Comparison of ENCODE assay signal across 1 cellular context in the genomic region with DNA sequence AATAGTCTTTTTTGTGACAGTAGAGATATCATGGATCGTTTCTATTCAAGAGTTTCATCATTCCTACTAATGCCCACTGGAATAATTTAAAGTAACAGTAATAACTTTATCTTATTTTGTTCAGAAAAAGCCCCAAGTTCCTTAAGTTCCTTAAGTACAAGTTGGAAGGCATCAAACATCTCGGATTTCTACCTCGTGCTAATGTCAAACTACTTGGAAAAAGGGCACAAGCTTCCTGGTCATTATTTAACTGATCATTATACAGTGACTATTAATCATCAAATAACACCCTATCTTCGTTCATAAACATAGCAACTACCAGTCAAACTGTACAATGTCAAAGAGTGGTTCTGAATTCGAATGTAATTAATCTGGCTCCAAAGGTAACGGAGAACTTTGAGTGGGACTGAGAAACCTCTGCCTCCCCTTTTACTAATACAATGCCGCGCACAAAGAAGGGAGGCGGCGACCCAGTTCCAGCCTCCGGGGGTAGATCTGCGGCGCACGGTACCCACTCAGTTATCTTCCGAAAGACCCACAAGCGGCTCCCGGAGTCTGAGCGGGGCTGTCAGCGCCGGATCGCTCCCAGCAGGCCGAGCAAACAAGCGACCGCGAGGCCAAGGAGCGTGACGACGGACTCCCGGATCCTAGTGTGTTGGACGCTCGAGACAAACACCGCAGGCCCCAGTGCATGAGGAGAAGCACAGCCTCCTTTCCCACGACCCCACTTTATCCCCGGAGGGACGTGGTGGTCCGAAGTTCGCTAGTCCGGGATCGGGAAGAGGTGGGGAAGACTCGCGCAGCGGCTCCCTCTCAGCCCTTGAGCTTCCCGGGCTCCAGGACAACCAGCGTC.
TF ChIP-seq lines count a peak whose summit lies in the region.

No MANE protein-coding gene starts in this region.

TF ChIP-seq in HepG2, 621 proteins besides CTCF, POLR2A, EP300 and RAD21 (continued from another document and continues in another):
- TF ChIP-seq, protein P1, sequence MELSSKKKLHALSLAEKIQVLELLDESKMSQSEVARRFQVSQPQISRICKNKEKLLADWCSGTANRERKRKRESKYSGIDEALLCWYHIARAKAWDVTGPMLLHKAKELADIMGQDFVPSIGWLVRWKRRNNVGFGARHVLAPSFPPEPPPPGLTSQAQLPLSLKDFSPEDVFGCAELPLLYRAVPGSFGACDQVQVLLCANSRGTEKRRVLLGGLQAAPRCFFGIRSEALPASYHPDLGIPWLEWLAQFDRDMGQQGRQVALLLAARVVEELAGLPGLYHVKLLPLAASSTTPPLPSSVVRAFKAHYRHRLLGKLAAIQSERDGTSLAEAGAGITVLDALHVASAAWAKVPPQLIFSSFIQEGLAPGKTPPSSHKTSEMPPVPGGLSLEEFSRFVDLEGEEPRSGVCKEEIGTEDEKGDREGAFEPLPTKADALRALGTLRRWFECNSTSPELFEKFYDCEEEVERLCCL (CRISPR knock-in tag; IDR thresholded peaks at IDR 0.05; ENCODE audit: borderline replicate concordance), result no peak
- TF ChIP-seq ZNF235 (CRISPR knock-in tag; IDR thresholded peaks at IDR 0.05; ENCODE audit: borderline replicate concordance) (no peak), ZFP36 (IDR thresholded peaks at IDR 0.05; ENCODE audit: borderline replicate concordance, low read depth, low read length, partially characterized antibody) (no peak), ZNF432 (CRISPR knock-in tag; IDR thresholded peaks at IDR 0.05; ENCODE audit: borderline replicate concordance) (no peak), SAP130 (CRISPR knock-in tag; IDR thresholded peaks at IDR 0.05; ENCODE audit: low read depth) (peak; percentile 76), TRIM24 (CRISPR knock-in tag; IDR thresholded peaks at IDR 0.05) (no peak), ARNT2 (CRISPR knock-in tag; IDR thresholded peaks at IDR 0.05; ENCODE audit: low read depth) (no peak), GLI4 (CRISPR knock-in tag; IDR thresholded peaks at IDR 0.05; ENCODE audit: borderline replicate concordance) (no peak), SCMH1 (CRISPR knock-in tag; IDR thresholded peaks at IDR 0.05; ENCODE audit: borderline replicate concordance) (no peak), ZNF12 (CRISPR knock-in tag; IDR thresholded peaks at IDR 0.05) (no peak), PCBP2 (optimal IDR thresholded peaks at IDR 0.05; ENCODE audit: low read depth, low read length, poor library complexity, severe bottlenecking) (no peak), TBX2 (CRISPR knock-in tag; IDR thresholded peaks at IDR 0.05; ENCODE audit: borderline replicate concordance) (peak; percentile 33), HMG20A (CRISPR knock-in tag; IDR thresholded peaks at IDR 0.05; ENCODE audit: borderline replicate concordance) (no peak), ZNF350 (CRISPR knock-in tag; IDR thresholded peaks at IDR 0.05; ENCODE audit: borderline replicate concordance, low read depth) (no peak; the same call in 1 of the 2 replicates), ZNF503 (CRISPR knock-in tag; IDR thresholded peaks at IDR 0.05) (no peak), SRSF1 (optimal IDR thresholded peaks at IDR 0.05; ENCODE audit: low read depth, low read length) (no peak), FOXK2 (IDR thresholded peaks at IDR 0.05) (no peak), ZNF777 (CRISPR knock-in tag; IDR thresholded peaks at IDR 0.05) (0 out of 2 replicates have a peak, but pooled peaks have one; percentile 25), ZNF180 (CRISPR knock-in tag; IDR thresholded peaks at IDR 0.05; ENCODE audit: borderline replicate concordance, low read depth) (no peak), NPAS2 (CRISPR knock-in tag; IDR thresholded peaks at IDR 0.05; ENCODE audit: borderline replicate concordance) (no peak), HCFC1 (IDR thresholded peaks at IDR 0.05; ENCODE audit: low read depth, low read length) (no peak), ZNF713 (CRISPR knock-in tag; IDR thresholded peaks at IDR 0.05) (no peak), ZNF569 (CRISPR knock-in tag; IDR thresholded peaks at IDR 0.05; ENCODE audit: borderline replicate concordance) (no peak), NR3C1 (CRISPR knock-in tag; IDR thresholded peaks at IDR 0.05) (no peak), ZNF567 (CRISPR knock-in tag; IDR thresholded peaks at IDR 0.05; ENCODE audit: borderline replicate concordance) (0 out of 2 replicates have a peak, but pooled peaks have one; percentile 48), HES4 (CRISPR knock-in tag; IDR thresholded peaks at IDR 0.05; ENCODE audit: borderline replicate concordance) (peak; percentile 84; the same call in 1 of the 2 replicates), ZNF460 (CRISPR knock-in tag; IDR thresholded peaks at IDR 0.05; ENCODE audit: borderline replicate concordance) (no peak), KLF16 (CRISPR knock-in tag; IDR thresholded peaks at IDR 0.05) (0 out of 4 replicates have a peak, but pooled peaks of 1 of the 2 experiments have one; percentile 13), KLF15 (CRISPR knock-in tag; IDR thresholded peaks at IDR 0.05; ENCODE audit: borderline replicate concordance) (no peak), KDM6A (CRISPR knock-in tag; IDR thresholded peaks at IDR 0.05; ENCODE audit: low read depth) (no peak), ZNF260 (CRISPR knock-in tag; IDR thresholded peaks at IDR 0.05; ENCODE audit: borderline replicate concordance, low read depth) (no peak), ZNF207 (IDR thresholded peaks at IDR 0.05; ENCODE audit: borderline replicate concordance) (no peak), FOXC1 (CRISPR knock-in tag; IDR thresholded peaks at IDR 0.05; ENCODE audit: borderline replicate concordance) (peak; percentile 83; the same call in 1 of the 2 replicates), GATAD1 (CRISPR knock-in tag; IDR thresholded peaks at IDR 0.05) (no peak), GABPB1 (CRISPR knock-in tag; IDR thresholded peaks at IDR 0.05) (no peak), AGO1 (IDR thresholded peaks at IDR 0.05; ENCODE audit: low read depth, low read length, poor library complexity, severe bottlenecking) (peak; percentile 47), PBX3 (CRISPR knock-in tag; IDR thresholded peaks at IDR 0.05; ENCODE audit: borderline replicate concordance) (no peak), MIER2 (CRISPR knock-in tag; IDR thresholded peaks at IDR 0.05) (no peak), MLLT10 (CRISPR knock-in tag; IDR thresholded peaks at IDR 0.05) (no peak), GABPA (IDR thresholded peaks at IDR 0.05; ENCODE audit: low read depth, low read length) (no peak), GABPA (CRISPR knock-in tag; IDR thresholded peaks at IDR 0.05; ENCODE audit: low read depth) (no peak), ZNF607 (CRISPR knock-in tag; IDR thresholded peaks at IDR 0.05; ENCODE audit: borderline replicate concordance) (no peak), SP5 (CRISPR knock-in tag; IDR thresholded peaks at IDR 0.05; ENCODE audit: borderline replicate concordance, low read depth) (no peak), ZSCAN21 (CRISPR knock-in tag; IDR thresholded peaks at IDR 0.05; ENCODE audit: borderline replicate concordance) (no peak), MEIS1 (CRISPR knock-in tag; IDR thresholded peaks at IDR 0.05; ENCODE audit: borderline replicate concordance) (no peak), DNMT3B (CRISPR knock-in tag; conservative IDR thresholded peaks at IDR 0.05) (no peak), SALL2 (CRISPR knock-in tag; IDR thresholded peaks at IDR 0.05) (no peak), TFE3 (CRISPR knock-in tag; IDR thresholded peaks at IDR 0.05) (no peak), CCDC6 (CRISPR knock-in tag; IDR thresholded peaks at IDR 0.05) (0 out of 2 replicates have a peak, but pooled peaks have one; percentile 18), TCF7L2 (IDR thresholded peaks at IDR 0.05; ENCODE audit: low read depth, low read length) (no peak), MAFG (CRISPR knock-in tag; IDR thresholded peaks at IDR 0.05) (no peak), MEIS2 (CRISPR knock-in tag; IDR thresholded peaks at IDR 0.05) (peak; percentile 45; the same call in 1 of the 2 replicates), NAIF1 (CRISPR knock-in tag; IDR thresholded peaks at IDR 0.05; ENCODE audit: borderline replicate concordance) (no peak), NCOA1 (CRISPR knock-in tag; IDR thresholded peaks at IDR 0.05) (0 out of 2 replicates have a peak, but pooled peaks have one; percentile 34), FOXK1 (CRISPR knock-in tag; IDR thresholded peaks at IDR 0.05; ENCODE audit: borderline replicate concordance, low read depth) (no peak), MEF2D (CRISPR knock-in tag; IDR thresholded peaks at IDR 0.05) (0 out of 2 replicates have a peak, but pooled peaks have one; percentile 56)
- TF ChIP-seq, protein P2, sequence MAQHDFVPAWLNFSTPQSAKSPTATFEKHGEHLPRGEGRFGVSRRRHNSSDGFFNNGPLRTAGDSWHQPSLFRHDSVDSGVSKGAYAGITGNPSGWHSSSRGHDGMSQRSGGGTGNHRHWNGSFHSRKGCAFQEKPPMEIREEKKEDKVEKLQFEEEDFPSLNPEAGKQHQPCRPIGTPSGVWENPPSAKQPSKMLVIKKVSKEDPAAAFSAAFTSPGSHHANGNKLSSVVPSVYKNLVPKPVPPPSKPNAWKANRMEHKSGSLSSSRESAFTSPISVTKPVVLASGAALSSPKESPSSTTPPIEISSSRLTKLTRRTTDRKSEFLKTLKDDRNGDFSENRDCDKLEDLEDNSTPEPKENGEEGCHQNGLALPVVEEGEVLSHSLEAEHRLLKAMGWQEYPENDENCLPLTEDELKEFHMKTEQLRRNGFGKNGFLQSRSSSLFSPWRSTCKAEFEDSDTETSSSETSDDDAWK (CRISPR knock-in tag; IDR thresholded peaks at IDR 0.05), result no peak
- TF ChIP-seq, protein P3, sequence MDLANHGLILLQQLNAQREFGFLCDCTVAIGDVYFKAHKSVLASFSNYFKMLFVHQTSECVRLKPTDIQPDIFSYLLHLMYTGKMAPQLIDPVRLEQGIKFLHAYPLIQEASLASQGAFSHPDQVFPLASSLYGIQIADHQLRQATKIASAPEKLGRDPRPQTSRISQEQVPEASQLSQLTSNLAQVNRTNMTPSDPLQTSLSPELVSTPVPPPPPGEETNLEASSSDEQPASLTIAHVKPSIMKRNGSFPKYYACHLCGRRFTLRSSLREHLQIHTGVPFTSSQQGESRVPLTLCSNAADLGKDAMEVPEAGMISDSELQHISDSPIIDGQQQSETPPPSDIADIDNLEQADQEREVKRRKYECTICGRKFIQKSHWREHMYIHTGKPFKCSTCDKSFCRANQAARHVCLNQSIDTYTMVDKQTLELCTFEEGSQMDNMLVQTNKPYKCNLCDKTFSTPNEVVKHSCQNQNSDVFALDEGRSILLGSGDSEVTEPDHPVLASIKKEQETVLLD (CRISPR knock-in tag; IDR thresholded peaks at IDR 0.05; ENCODE audit: low read depth), result no peak
- TF ChIP-seq, protein P4, sequence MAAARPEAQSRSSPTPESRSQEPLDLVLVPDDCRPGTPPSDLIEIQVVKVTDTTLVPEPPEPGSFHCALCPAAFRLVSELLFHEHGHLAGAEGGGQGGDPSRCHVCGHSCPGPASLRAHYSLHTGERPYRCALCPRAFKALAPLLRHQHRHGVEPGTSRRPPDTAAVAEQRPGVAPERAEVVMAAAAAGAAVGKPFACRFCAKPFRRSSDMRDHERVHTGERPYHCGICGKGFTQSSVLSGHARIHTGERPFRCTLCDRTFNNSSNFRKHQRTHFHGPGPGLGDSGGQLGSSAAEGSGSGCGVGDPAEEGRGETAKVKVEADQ (CRISPR knock-in tag; IDR thresholded peaks at IDR 0.05; ENCODE audit: borderline replicate concordance), result no peak
- TF ChIP-seq, protein P5, sequence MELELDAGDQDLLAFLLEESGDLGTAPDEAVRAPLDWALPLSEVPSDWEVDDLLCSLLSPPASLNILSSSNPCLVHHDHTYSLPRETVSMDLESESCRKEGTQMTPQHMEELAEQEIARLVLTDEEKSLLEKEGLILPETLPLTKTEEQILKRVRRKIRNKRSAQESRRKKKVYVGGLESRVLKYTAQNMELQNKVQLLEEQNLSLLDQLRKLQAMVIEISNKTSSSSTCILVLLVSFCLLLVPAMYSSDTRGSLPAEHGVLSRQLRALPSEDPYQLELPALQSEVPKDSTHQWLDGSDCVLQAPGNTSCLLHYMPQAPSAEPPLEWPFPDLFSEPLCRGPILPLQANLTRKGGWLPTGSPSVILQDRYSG (CRISPR knock-in tag; IDR thresholded peaks at IDR 0.05), result no peak
- TF ChIP-seq, protein P6, sequence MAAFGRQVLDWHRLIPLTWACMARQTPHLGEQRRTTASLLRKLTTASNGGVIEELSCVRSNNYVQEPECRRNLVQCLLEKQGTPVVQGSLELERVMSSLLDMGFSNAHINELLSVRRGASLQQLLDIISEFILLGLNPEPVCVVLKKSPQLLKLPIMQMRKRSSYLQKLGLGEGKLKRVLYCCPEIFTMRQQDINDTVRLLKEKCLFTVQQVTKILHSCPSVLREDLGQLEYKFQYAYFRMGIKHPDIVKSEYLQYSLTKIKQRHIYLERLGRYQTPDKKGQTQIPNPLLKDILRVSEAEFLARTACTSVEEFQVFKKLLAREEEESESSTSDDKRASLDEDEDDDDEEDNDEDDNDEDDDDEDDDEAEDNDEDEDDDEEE (CRISPR knock-in tag; IDR thresholded peaks at IDR 0.05), result no peak
